Comparison of ENCODE assay signal across 1 cellular context in the genomic region with DNA sequence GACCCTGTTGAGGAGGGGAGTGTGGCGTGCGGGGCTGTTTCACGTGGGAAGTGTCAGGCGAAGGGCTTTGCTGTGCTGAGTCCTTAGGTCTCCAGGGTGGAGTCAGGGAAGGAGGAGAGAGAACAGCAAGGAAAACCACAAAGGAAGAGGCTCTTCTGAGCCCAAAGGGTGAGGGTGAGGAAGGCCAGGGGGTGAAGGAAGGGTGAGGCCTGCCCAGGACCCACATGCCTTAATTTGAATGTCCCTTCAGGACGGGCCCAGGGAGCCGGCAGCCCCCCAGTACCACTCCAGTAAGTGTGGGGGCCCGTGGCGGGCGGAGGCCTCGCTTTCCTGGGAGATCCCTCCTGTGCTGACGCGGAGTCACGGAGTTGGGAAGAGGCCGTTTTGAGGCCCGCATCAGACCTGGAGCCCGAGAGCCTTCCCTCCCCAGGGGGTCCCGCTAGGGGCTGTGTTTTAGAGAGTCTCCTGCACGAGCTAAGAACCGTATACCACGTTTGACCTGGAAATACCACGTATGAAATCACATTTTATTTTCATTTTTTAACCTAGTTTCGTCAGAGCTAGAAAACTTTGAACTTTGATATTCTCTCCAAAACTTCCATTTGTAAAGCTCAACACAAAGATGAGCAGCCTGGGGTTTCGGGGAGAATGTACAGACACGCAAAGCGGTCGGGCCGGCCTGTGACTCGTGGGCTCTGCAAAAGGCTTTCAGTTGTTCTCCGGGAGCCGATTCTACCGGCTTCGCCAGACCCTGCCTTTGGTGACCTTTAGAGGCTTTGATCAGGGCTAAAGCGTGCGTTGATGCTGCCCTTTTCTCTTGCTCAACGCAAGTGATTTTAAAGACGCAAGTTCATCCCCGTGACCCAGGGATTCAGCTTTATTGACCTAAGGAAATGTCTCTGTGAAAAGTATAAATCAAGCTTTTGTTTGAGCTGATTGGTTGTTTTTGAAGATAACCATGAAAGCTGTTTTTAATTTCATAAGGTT.
TF ChIP-seq lines count a peak whose summit lies in the region.

No MANE protein-coding gene starts in this region.

TF ChIP-seq in endothelial cell of umbilical vein, 7 proteins besides CTCF, POLR2A, EP300 and RAD21:
- no peak for TF ChIP-seq MYC (IDR thresholded peaks at IDR 0.05; ENCODE audit: low read depth, low read length)
- TF ChIP-seq GATA2 (IDR thresholded peaks at IDR 0.05; ENCODE audit: insufficient read depth, insufficient read length, low read depth, low read length): no peak
- TF ChIP-seq POLR2AphosphoS5 (IDR thresholded peaks at IDR 0.05; ENCODE audit: insufficient read depth, low read depth, low read length): no peak
- TF ChIP-seq JUN (IDR thresholded peaks at IDR 0.05; ENCODE audit: borderline replicate concordance, insufficient read depth, insufficient read length, low read depth): no peak
- no peak for TF ChIP-seq FOS (IDR thresholded peaks at IDR 0.05; ENCODE audit: borderline replicate concordance, insufficient read depth, low read length)
- no peak for TF ChIP-seq EZH2 (IDR thresholded peaks at IDR 0.05; ENCODE audit: borderline replicate concordance, low read depth, low read length, severe bottlenecking)
- TF ChIP-seq, protein P1, sequence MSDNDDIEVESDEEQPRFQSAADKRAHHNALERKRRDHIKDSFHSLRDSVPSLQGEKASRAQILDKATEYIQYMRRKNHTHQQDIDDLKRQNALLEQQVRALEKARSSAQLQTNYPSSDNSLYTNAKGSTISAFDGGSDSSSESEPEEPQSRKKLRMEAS (IDR thresholded peaks at IDR 0.05; ENCODE audit: insufficient read depth, insufficient read length): no peak
TF ChIP-seq in endothelial cell of umbilical vein: peak in this region for 0.
